Comparison of ENCODE assay signal across 2 cellular contexts in genomic region chr5:178309271-178310008, GRCh38.
TF ChIP-seq lines count a peak whose summit lies in the region.

No MANE protein-coding gene starts in this region.

TF ChIP-seq in HEK293, 187 proteins besides CTCF, POLR2A, EP300 and RAD21 (continued from another document):
- TF ChIP-seq AEBP2 (tag by site-specific recombination; IDR thresholded peaks at IDR 0.05; ENCODE audit: borderline replicate concordance): no peak
- TF ChIP-seq ZNF658 (tag by site-specific recombination; IDR thresholded peaks at IDR 0.05): no peak
- TF ChIP-seq ZNF521 (tag by site-specific recombination; IDR thresholded peaks at IDR 0.05): no peak

TF ChIP-seq in H1, 55 proteins besides CTCF, POLR2A, EP300 and RAD21 (continued from another document):
- TF ChIP-seq, protein P1, sequence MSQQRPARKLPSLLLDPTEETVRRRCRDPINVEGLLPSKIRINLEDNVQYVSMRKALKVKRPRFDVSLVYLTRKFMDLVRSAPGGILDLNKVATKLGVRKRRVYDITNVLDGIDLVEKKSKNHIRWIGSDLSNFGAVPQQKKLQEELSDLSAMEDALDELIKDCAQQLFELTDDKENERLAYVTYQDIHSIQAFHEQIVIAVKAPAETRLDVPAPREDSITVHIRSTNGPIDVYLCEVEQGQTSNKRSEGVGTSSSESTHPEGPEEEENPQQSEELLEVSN (IDR thresholded peaks at IDR 0.05): no peak
- TF ChIP-seq ASH2L (IDR thresholded peaks at IDR 0.05; ENCODE audit: low read length): no peak
- no peak for TF ChIP-seq NRF1 (IDR thresholded peaks at IDR 0.05; ENCODE audit: low read depth, low read length)
